1 cellular context compared by ENCODE assay signal in the genomic region with DNA sequence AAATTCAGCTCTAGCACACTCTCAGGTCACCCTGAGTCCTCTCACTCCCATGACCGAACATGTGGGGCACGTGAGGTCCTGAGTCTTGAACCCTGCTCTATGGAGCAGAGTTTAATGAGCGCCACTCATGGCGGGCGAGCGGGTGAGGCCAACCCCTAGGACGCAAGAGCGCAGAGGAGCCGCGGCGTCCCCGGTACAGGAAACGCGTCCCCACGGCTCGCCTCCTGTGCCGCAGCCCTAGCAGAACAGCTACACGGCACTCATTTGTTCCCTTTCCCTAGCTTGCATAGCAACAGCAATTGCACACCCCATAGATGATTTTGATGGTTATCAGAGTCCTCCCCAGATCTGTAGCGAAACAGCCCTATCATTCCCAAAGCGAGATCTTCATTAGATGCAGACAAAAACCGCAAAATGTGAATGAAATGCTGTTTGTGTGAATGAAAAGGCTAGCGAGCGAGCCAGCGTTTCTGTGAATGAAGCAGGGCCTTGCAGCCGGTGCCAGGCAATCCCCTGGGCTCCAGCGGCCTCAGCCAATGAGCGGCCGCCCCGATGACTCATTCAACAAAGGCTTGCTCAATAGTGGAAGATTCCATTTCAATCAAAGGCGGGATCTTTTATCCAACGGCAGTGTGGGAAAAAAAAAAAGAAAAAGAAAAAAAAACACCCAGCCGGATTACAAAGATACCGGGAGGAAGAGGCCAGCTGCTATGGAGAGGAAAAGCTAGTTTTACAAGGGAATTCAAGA.
TF ChIP-seq lines count a peak whose summit lies in the region.

No MANE protein-coding gene starts in this region.

TF ChIP-seq in HepG2, 621 proteins besides CTCF, POLR2A, EP300 and RAD21 (continued from another document and continues in another):
- TF ChIP-seq, protein P1, sequence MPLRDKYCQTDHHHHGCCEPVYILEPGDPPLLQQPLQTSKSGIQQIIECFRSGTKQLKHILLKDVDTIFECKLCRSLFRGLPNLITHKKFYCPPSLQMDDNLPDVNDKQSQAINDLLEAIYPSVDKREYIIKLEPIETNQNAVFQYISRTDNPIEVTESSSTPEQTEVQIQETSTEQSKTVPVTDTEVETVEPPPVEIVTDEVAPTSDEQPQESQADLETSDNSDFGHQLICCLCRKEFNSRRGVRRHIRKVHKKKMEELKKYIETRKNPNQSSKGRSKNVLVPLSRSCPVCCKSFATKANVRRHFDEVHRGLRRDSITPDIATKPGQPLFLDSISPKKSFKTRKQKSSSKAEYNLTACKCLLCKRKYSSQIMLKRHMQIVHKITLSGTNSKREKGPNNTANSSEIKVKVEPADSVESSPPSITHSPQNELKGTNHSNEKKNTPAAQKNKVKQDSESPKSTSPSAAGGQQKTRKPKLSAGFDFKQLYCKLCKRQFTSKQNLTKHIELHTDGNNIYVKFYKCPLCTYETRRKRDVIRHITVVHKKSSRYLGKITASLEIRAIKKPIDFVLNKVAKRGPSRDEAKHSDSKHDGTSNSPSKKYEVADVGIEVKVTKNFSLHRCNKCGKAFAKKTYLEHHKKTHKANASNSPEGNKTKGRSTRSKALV (CRISPR knock-in tag; IDR thresholded peaks at IDR 0.05), result peak; percentile 96
- TF ChIP-seq IKZF1 (IDR thresholded peaks at IDR 0.05) (no peak), KAT8 (CRISPR knock-in tag; IDR thresholded peaks at IDR 0.05) (no peak; the same call in 1 of the 2 replicates), MTA3 (CRISPR knock-in tag; IDR thresholded peaks at IDR 0.05) (no peak), ZFAT (CRISPR knock-in tag; conservative IDR thresholded peaks at IDR 0.05) (no peak), BRCA1 (CRISPR knock-in tag; IDR thresholded peaks at IDR 0.05) (peak; percentile 64; the same call in 1 of the 2 replicates), ZNF766 (CRISPR knock-in tag; IDR thresholded peaks at IDR 0.05; ENCODE audit: borderline replicate concordance) (no peak; the same call in 1 of the 2 replicates), NONO (IDR thresholded peaks at IDR 0.05) (no peak), NONO (CRISPR knock-in tag; conservative IDR thresholded peaks at IDR 0.05) (no peak), KMT2B (CRISPR knock-in tag; IDR thresholded peaks at IDR 0.05) (no peak), ZNF441 (CRISPR knock-in tag; IDR thresholded peaks at IDR 0.05; ENCODE audit: borderline replicate concordance) (no peak), MIER2 (CRISPR knock-in tag; IDR thresholded peaks at IDR 0.05) (peak; percentile 48; the same call in 1 of the 2 replicates), TOPORS (CRISPR knock-in tag; IDR thresholded peaks at IDR 0.05) (no peak; the same call in 1 of the 2 replicates), CBX1 (IDR thresholded peaks at IDR 0.05; ENCODE audit: low read depth) (no peak), THYN1 (CRISPR knock-in tag; IDR thresholded peaks at IDR 0.05; ENCODE audit: borderline replicate concordance, low read depth) (no peak), ZNF891 (CRISPR knock-in tag; IDR thresholded peaks at IDR 0.05) (peak; percentile 74; the same call in 1 of the 2 replicates), ZNF761 (CRISPR knock-in tag; conservative IDR thresholded peaks at IDR 0.05) (no peak), DPF2 (CRISPR knock-in tag; IDR thresholded peaks at IDR 0.05; ENCODE audit: borderline replicate concordance, low read depth) (no peak), SRY (CRISPR knock-in tag; IDR thresholded peaks at IDR 0.05) (0 out of 2 replicates have a peak, but pooled peaks have one; percentile 51), NR2F2 (IDR thresholded peaks at IDR 0.05; ENCODE audit: borderline replicate concordance, low read depth) (no peak), ZNF12 (CRISPR knock-in tag; IDR thresholded peaks at IDR 0.05) (no peak), TARDBP (CRISPR knock-in tag; IDR thresholded peaks at IDR 0.05) (peak; percentile 47; the same call in 1 of the 2 replicates), PCBP2 (optimal IDR thresholded peaks at IDR 0.05; ENCODE audit: low read depth, low read length, poor library complexity, severe bottlenecking) (no peak), ZNF777 (CRISPR knock-in tag; IDR thresholded peaks at IDR 0.05) (peak; percentile 54), MXI1 (IDR thresholded peaks at IDR 0.05; ENCODE audit: borderline replicate concordance, low read depth, low read length) (no peak), CEBPG (CRISPR knock-in tag; IDR thresholded peaks at IDR 0.05) (peak; percentile 85), ZNF468 (CRISPR knock-in tag; IDR thresholded peaks at IDR 0.05) (no peak), HNRNPUL1 (IDR thresholded peaks at IDR 0.05; ENCODE audit: low read depth, low read length) (no peak), FOSL1 (CRISPR knock-in tag; IDR thresholded peaks at IDR 0.05; ENCODE audit: borderline replicate concordance) (peak; percentile 82; the same call in 1 of the 2 replicates), HOXA3 (CRISPR knock-in tag; IDR thresholded peaks at IDR 0.05) (peak; percentile 69), JUNB (CRISPR knock-in tag; IDR thresholded peaks at IDR 0.05; ENCODE audit: borderline replicate concordance) (peak; percentile 67; the same call in 1 of the 2 replicates), MED13 (CRISPR knock-in tag; IDR thresholded peaks at IDR 0.05) (no peak), ZNF431 (CRISPR knock-in tag; IDR thresholded peaks at IDR 0.05; ENCODE audit: borderline replicate concordance, low read depth) (no peak), ZNF75D (CRISPR knock-in tag; IDR thresholded peaks at IDR 0.05; ENCODE audit: borderline replicate concordance) (no peak)
- TF ChIP-seq, protein P2, sequence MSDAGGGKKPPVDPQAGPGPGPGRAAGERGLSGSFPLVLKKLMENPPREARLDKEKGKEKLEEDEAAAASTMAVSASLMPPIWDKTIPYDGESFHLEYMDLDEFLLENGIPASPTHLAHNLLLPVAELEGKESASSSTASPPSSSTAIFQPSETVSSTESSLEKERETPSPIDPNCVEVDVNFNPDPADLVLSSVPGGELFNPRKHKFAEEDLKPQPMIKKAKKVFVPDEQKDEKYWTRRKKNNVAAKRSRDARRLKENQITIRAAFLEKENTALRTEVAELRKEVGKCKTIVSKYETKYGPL (CRISPR knock-in tag; IDR thresholded peaks at IDR 0.05), result no peak
- TF ChIP-seq, protein P3, sequence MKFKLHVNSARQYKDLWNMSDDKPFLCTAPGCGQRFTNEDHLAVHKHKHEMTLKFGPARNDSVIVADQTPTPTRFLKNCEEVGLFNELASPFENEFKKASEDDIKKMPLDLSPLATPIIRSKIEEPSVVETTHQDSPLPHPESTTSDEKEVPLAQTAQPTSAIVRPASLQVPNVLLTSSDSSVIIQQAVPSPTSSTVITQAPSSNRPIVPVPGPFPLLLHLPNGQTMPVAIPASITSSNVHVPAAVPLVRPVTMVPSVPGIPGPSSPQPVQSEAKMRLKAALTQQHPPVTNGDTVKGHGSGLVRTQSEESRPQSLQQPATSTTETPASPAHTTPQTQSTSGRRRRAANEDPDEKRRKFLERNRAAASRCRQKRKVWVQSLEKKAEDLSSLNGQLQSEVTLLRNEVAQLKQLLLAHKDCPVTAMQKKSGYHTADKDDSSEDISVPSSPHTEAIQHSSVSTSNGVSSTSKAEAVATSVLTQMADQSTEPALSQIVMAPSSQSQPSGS (CRISPR knock-in tag; IDR thresholded peaks at IDR 0.05), result peak; percentile 98
- TF ChIP-seq, protein P4, sequence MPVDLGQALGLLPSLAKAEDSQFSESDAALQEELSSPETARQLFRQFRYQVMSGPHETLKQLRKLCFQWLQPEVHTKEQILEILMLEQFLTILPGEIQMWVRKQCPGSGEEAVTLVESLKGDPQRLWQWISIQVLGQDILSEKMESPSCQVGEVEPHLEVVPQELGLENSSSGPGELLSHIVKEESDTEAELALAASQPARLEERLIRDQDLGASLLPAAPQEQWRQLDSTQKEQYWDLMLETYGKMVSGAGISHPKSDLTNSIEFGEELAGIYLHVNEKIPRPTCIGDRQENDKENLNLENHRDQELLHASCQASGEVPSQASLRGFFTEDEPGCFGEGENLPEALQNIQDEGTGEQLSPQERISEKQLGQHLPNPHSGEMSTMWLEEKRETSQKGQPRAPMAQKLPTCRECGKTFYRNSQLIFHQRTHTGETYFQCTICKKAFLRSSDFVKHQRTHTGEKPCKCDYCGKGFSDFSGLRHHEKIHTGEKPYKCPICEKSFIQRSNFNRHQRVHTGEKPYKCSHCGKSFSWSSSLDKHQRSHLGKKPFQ (CRISPR knock-in tag; IDR thresholded peaks at IDR 0.05; ENCODE audit: insufficient replicate concordance), result no peak
- TF ChIP-seq, protein P5, sequence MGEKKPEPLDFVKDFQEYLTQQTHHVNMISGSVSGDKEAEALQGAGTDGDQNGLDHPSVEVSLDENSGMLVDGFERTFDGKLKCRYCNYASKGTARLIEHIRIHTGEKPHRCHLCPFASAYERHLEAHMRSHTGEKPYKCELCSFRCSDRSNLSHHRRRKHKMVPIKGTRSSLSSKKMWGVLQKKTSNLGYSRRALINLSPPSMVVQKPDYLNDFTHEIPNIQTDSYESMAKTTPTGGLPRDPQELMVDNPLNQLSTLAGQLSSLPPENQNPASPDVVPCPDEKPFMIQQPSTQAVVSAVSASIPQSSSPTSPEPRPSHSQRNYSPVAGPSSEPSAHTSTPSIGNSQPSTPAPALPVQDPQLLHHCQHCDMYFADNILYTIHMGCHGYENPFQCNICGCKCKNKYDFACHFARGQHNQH (CRISPR knock-in tag; IDR thresholded peaks at IDR 0.05), result no peak; the same call in 1 of the 2 replicates
- TF ChIP-seq, protein P6, sequence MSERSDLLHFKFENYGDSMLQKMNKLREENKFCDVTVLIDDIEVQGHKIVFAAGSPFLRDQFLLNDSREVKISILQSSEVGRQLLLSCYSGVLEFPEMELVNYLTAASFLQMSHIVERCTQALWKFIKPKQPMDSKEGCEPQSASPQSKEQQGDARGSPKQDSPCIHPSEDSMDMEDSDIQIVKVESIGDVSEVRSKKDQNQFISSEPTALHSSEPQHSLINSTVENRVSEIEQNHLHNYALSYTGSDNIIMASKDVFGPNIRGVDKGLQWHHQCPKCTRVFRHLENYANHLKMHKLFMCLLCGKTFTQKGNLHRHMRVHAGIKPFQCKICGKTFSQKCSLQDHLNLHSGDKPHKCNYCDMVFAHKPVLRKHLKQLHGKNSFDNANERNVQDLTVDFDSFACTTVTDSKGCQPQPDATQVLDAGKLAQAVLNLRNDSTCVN (CRISPR knock-in tag; IDR thresholded peaks at IDR 0.05; ENCODE audit: borderline replicate concordance), result no peak
- TF ChIP-seq, protein P7, sequence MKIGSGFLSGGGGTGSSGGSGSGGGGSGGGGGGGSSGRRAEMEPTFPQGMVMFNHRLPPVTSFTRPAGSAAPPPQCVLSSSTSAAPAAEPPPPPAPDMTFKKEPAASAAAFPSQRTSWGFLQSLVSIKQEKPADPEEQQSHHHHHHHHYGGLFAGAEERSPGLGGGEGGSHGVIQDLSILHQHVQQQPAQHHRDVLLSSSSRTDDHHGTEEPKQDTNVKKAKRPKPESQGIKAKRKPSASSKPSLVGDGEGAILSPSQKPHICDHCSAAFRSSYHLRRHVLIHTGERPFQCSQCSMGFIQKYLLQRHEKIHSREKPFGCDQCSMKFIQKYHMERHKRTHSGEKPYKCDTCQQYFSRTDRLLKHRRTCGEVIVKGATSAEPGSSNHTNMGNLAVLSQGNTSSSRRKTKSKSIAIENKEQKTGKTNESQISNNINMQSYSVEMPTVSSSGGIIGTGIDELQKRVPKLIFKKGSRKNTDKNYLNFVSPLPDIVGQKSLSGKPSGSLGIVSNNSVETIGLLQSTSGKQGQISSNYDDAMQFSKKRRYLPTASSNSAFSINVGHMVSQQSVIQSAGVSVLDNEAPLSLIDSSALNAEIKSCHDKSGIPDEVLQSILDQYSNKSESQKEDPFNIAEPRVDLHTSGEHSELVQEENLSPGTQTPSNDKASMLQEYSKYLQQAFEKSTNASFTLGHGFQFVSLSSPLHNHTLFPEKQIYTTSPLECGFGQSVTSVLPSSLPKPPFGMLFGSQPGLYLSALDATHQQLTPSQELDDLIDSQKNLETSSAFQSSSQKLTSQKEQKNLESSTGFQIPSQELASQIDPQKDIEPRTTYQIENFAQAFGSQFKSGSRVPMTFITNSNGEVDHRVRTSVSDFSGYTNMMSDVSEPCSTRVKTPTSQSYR (CRISPR knock-in tag; IDR thresholded peaks at IDR 0.05; ENCODE audit: borderline replicate concordance), result no peak
- TF ChIP-seq, protein P8, sequence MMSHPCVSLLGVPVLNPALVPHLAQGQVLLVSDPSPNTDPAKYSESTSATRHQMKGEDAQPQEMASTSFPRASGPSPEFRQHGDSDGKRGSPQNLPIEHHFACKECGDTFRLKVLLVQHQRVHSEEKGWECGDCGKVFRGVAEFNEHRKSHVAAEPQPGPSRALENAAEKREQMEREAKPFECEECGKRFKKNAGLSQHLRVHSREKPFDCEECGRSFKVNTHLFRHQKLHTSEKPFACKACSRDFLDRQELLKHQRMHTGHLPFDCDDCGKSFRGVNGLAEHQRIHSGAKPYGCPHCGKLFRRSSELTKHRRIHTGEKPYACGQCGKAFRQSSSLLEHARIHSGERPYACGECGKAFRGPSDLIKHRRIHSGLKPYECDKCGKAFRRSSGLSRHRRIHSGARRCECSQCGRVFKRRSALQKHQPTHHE (CRISPR knock-in tag; IDR thresholded peaks at IDR 0.05; ENCODE audit: borderline replicate concordance), result no peak
- TF ChIP-seq, protein P9, sequence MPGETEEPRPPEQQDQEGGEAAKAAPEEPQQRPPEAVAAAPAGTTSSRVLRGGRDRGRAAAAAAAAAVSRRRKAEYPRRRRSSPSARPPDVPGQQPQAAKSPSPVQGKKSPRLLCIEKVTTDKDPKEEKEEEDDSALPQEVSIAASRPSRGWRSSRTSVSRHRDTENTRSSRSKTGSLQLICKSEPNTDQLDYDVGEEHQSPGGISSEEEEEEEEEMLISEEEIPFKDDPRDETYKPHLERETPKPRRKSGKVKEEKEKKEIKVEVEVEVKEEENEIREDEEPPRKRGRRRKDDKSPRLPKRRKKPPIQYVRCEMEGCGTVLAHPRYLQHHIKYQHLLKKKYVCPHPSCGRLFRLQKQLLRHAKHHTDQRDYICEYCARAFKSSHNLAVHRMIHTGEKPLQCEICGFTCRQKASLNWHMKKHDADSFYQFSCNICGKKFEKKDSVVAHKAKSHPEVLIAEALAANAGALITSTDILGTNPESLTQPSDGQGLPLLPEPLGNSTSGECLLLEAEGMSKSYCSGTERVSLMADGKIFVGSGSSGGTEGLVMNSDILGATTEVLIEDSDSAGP (CRISPR knock-in tag; IDR thresholded peaks at IDR 0.05; ENCODE audit: borderline replicate concordance), result no peak; the same call in 1 of the 2 replicates
- TF ChIP-seq, protein P10, sequence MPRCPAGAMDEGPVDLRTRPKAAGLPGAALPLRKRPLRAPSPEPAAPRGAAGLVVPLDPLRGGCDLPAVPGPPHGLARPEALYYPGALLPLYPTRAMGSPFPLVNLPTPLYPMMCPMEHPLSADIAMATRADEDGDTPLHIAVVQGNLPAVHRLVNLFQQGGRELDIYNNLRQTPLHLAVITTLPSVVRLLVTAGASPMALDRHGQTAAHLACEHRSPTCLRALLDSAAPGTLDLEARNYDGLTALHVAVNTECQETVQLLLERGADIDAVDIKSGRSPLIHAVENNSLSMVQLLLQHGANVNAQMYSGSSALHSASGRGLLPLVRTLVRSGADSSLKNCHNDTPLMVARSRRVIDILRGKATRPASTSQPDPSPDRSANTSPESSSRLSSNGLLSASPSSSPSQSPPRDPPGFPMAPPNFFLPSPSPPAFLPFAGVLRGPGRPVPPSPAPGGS (CRISPR knock-in tag; IDR thresholded peaks at IDR 0.05), result no peak
